1 cellular context compared by ENCODE assay signal in the genomic region with DNA sequence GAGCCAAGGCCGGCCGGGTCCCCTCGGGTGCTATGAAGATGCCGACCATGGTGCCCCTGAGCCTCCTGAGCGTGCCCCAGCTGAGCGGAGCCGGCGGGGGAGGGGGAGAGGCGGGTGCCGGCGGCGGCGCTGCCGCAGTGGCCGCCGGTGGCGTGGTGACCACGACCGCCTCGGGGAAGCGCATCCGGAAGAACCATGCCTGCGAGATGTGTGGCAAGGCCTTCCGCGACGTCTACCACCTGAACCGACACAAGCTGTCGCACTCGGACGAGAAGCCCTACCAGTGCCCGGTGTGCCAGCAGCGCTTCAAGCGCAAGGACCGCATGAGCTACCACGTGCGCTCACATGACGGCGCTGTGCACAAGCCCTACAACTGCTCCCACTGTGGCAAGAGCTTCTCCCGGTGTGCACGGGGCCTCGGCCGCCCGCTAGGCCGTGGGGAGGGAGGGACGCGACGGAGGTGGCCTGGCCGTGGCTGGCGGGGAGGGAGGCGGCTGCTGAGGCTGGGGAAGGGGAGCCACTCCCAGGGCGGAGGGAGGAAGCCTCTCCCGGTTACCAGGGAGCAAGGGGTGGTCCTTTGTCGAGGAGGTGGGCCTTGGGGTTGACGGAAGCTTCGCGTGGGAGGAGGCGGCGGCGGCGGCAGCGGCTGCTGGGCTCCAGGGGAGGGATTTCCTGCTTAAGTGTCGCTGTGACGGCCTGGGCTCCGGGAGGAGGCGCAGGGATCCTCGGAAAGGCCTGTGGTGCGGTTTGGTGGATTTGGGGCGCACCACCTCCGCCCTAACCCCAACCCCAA.
A peak's percentile ranks its signal among the peaks of the same experiment; 100 is the strongest.
TF ChIP-seq lines count a peak whose summit lies in the region.

No MANE protein-coding gene starts in this region.

TF ChIP-seq in K562, 482 proteins besides CTCF, POLR2A, EP300 and RAD21 (continued from another document and continues in another):
- TF ChIP-seq, protein P1, sequence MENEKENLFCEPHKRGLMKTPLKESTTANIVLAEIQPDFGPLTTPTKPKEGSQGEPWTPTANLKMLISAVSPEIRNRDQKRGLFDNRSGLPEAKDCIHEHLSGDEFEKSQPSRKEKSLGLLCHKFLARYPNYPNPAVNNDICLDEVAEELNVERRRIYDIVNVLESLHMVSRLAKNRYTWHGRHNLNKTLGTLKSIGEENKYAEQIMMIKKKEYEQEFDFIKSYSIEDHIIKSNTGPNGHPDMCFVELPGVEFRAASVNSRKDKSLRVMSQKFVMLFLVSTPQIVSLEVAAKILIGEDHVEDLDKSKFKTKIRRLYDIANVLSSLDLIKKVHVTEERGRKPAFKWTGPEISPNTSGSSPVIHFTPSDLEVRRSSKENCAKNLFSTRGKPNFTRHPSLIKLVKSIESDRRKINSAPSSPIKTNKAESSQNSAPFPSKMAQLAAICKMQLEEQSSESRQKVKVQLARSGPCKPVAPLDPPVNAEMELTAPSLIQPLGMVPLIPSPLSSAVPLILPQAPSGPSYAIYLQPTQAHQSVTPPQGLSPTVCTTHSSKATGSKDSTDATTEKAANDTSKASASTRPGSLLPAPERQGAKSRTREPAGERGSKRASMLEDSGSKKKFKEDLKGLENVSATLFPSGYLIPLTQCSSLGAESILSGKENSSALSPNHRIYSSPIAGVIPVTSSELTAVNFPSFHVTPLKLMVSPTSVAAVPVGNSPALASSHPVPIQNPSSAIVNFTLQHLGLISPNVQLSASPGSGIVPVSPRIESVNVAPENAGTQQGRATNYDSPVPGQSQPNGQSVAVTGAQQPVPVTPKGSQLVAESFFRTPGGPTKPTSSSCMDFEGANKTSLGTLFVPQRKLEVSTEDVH (IDR thresholded peaks at IDR 0.05; ENCODE audit: low read depth, partially characterized antibody) = peak; percentile 52
- TF ChIP-seq MCM2 (IDR thresholded peaks at IDR 0.05; ENCODE audit: low read depth) = no peak
- no peak for TF ChIP-seq CSDE1 (IDR thresholded peaks at IDR 0.05)
- no peak; the same call in 1 of the 2 replicates for TF ChIP-seq CBX5 (IDR thresholded peaks at IDR 0.05; ENCODE audit: borderline replicate concordance, low read depth)
- TF ChIP-seq FOXK2 (conservative IDR thresholded peaks at IDR 0.05 in 1 of 2, IDR thresholded peaks at IDR 0.05 in 1 of 2; ENCODE audit: low read depth in 2 of 2) = peak in 1 of 2 experiments; percentile 36; a peak in 3 of 4 replicates
- TF ChIP-seq, protein P2, sequence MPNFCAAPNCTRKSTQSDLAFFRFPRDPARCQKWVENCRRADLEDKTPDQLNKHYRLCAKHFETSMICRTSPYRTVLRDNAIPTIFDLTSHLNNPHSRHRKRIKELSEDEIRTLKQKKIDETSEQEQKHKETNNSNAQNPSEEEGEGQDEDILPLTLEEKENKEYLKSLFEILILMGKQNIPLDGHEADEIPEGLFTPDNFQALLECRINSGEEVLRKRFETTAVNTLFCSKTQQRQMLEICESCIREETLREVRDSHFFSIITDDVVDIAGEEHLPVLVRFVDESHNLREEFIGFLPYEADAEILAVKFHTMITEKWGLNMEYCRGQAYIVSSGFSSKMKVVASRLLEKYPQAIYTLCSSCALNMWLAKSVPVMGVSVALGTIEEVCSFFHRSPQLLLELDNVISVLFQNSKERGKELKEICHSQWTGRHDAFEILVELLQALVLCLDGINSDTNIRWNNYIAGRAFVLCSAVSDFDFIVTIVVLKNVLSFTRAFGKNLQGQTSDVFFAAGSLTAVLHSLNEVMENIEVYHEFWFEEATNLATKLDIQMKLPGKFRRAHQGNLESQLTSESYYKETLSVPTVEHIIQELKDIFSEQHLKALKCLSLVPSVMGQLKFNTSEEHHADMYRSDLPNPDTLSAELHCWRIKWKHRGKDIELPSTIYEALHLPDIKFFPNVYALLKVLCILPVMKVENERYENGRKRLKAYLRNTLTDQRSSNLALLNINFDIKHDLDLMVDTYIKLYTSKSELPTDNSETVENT (CRISPR knock-in tag; IDR thresholded peaks at IDR 0.05) = 0 out of 2 replicates have a peak, but pooled peaks have one; percentile 45
- no peak for TF ChIP-seq ZNF212 (CRISPR knock-in tag; IDR thresholded peaks at IDR 0.05)
- 0 out of 2 replicates have a peak, but pooled peaks have one; percentile 13 for TF ChIP-seq ZNF584 (CRISPR knock-in tag; IDR thresholded peaks at IDR 0.05; ENCODE audit: low read depth)
- TF ChIP-seq, protein P3, sequence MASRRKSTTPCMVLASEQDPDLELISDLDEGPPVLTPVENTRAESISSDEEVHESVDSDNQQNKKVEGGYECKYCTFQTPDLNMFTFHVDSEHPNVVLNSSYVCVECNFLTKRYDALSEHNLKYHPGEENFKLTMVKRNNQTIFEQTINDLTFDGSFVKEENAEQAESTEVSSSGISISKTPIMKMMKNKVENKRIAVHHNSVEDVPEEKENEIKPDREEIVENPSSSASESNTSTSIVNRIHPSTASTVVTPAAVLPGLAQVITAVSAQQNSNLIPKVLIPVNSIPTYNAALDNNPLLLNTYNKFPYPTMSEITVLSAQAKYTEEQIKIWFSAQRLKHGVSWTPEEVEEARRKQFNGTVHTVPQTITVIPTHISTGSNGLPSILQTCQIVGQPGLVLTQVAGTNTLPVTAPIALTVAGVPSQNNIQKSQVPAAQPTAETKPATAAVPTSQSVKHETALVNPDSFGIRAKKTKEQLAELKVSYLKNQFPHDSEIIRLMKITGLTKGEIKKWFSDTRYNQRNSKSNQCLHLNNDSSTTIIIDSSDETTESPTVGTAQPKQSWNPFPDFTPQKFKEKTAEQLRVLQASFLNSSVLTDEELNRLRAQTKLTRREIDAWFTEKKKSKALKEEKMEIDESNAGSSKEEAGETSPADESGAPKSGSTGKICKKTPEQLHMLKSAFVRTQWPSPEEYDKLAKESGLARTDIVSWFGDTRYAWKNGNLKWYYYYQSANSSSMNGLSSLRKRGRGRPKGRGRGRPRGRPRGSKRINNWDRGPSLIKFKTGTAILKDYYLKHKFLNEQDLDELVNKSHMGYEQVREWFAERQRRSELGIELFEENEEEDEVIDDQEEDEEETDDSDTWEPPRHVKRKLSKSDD (conservative IDR thresholded peaks at IDR 0.05; ENCODE audit: low read length) = no peak
- TF ChIP-seq RBM15 (IDR thresholded peaks at IDR 0.05; ENCODE audit: insufficient read depth, low read length) = no peak
- TF ChIP-seq MYC (IDR thresholded peaks at IDR 0.05; ENCODE audit: low read depth, low read length) = peak; percentile 81
- TF ChIP-seq MYC (CRISPR knock-in tag; IDR thresholded peaks at IDR 0.05; ENCODE audit: borderline replicate concordance, low read depth) = peak; percentile 92; the same call in 1 of the 2 replicates
- no peak for TF ChIP-seq MAFK (IDR thresholded peaks at IDR 0.05; ENCODE audit: low read length)
- no peak for TF ChIP-seq NR2C1 (IDR thresholded peaks at IDR 0.05)
- peak; percentile 61; the same call in 1 of the 2 replicates for TF ChIP-seq NR2C1 (tag; IDR thresholded peaks at IDR 0.05)
- TF ChIP-seq PHF8 (IDR thresholded peaks at IDR 0.05; ENCODE audit: borderline replicate concordance, low read length) = peak; percentile 54; the same call in 1 of the 2 replicates
- TF ChIP-seq, protein P4, sequence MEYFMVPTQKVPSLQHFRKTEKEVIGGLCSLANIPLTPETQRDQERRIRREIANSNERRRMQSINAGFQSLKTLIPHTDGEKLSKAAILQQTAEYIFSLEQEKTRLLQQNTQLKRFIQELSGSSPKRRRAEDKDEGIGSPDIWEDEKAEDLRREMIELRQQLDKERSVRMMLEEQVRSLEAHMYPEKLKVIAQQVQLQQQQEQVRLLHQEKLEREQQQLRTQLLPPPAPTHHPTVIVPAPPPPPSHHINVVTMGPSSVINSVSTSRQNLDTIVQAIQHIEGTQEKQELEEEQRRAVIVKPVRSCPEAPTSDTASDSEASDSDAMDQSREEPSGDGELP (CRISPR knock-in tag; IDR thresholded peaks at IDR 0.05; ENCODE audit: borderline replicate concordance) = peak; percentile 91
- peak; percentile 86 for TF ChIP-seq SAP30 (IDR thresholded peaks at IDR 0.05; ENCODE audit: borderline replicate concordance, insufficient read depth, low read depth, low read length, poor library complexity, severe bottlenecking)
- TF ChIP-seq, protein P5, sequence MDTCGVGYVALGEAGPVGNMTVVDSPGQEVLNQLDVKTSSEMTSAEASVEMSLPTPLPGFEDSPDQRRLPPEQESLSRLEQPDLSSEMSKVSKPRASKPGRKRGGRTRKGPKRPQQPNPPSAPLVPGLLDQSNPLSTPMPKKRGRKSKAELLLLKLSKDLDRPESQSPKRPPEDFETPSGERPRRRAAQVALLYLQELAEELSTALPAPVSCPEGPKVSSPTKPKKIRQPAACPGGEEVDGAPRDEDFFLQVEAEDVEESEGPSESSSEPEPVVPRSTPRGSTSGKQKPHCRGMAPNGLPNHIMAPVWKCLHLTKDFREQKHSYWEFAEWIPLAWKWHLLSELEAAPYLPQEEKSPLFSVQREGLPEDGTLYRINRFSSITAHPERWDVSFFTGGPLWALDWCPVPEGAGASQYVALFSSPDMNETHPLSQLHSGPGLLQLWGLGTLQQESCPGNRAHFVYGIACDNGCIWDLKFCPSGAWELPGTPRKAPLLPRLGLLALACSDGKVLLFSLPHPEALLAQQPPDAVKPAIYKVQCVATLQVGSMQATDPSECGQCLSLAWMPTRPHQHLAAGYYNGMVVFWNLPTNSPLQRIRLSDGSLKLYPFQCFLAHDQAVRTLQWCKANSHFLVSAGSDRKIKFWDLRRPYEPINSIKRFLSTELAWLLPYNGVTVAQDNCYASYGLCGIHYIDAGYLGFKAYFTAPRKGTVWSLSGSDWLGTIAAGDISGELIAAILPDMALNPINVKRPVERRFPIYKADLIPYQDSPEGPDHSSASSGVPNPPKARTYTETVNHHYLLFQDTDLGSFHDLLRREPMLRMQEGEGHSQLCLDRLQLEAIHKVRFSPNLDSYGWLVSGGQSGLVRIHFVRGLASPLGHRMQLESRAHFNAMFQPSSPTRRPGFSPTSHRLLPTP (IDR thresholded peaks at IDR 0.05; ENCODE audit: borderline replicate concordance, extremely low read depth, insufficient read length) = no peak
- TF ChIP-seq NBN (IDR thresholded peaks at IDR 0.05; ENCODE audit: low read depth) = peak; percentile 47; the same call in 1 of the 2 replicates
- no peak for TF ChIP-seq FOXA1 (IDR thresholded peaks at IDR 0.05; ENCODE audit: borderline replicate concordance)
- TF ChIP-seq HMG20A (CRISPR knock-in tag; conservative IDR thresholded peaks at IDR 0.05) = no peak
- no peak for TF ChIP-seq ASH1L (IDR thresholded peaks at IDR 0.05; ENCODE audit: borderline replicate concordance, low read depth, partially characterized antibody)
- TF ChIP-seq, protein P6, sequence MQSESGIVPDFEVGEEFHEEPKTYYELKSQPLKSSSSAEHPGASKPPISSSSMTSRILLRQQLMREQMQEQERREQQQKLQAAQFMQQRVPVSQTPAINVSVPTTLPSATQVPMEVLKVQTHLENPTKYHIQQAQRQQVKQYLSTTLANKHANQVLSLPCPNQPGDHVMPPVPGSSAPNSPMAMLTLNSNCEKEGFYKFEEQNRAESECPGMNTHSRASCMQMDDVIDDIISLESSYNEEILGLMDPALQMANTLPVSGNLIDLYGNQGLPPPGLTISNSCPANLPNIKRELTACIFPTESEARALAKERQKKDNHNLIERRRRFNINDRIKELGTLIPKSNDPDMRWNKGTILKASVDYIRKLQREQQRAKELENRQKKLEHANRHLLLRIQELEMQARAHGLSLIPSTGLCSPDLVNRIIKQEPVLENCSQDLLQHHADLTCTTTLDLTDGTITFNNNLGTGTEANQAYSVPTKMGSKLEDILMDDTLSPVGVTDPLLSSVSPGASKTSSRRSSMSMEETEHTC (IDR thresholded peaks at IDR 0.05) = 0 out of 2 replicates have a peak, but pooled peaks have one; percentile 38
- peak; percentile 82 for TF ChIP-seq GABPA (tag; conservative IDR thresholded peaks at IDR 0.05; ENCODE audit: low read depth)
- no peak for TF ChIP-seq ZNF174 (CRISPR knock-in tag; IDR thresholded peaks at IDR 0.05)
- peak; percentile 49 for TF ChIP-seq RBBP5 (IDR thresholded peaks at IDR 0.05; ENCODE audit: borderline replicate concordance, insufficient read depth, low read length, poor library complexity, severe bottlenecking)
- no peak for TF ChIP-seq NFIX (CRISPR knock-in tag; IDR thresholded peaks at IDR 0.05; ENCODE audit: low read depth)
